29 cellular contexts compared by ENCODE assay signal in genomic region chr12:74599932-74600331, GRCh38.
"Had no signal": no experiment of that assay in that cellular context is flagged by ENCODE, and none has a peak within 500 bp of the region (broad histone marks: within the 10 kb centered on the region; RNA-seq: fewer than 3 reads in every experiment).

No MANE protein-coding gene starts in this region.

- DNase-seq: hippocampal formation; immature natural killer cell; kidney; left colon; left ventricle myocardium inferior; midbrain; mucosa of descending colon; naive thymus-derived CD4-positive, alpha-beta T cell; ovary; right lobe of liver; stimulated activated CD4-positive, alpha-beta T cell treated with anti-CD3 and anti-CD28 coated beads, Interleukin-1b, Interleukin-23, amount 100 ng/mL, for 48 hours; stimulated activated CD4-positive, alpha-beta T cell treated with anti-CD3 and anti-CD28 coated beads, Interleukin-2, amount 100 ng/mL, for 48 hours; stimulated activated CD4-positive, alpha-beta T cell treated with anti-CD3 and anti-CD28 coated beads, Interleukin-4, amount 100 ng/mL, for 4 hours; stimulated activated CD8-positive, alpha-beta memory T cell treated with anti-CD3 and anti-CD28 coated beads, Interleukin-4, amount 100 ng/mL, for 48 hours; stimulated activated naive CD4-positive, alpha-beta T cell treated with Interleukin-2 at 50 U/mL for 16 hours; stimulated activated naive CD8-positive, alpha-beta T cell treated with anti-CD3 and anti-CD28 coated beads, Interleukin-15, amount 100 ng/mL, for 72 hours; testis; thyroid gland; transverse colon; upper lobe of left lung had no signal

- H3K27ac Mint-ChIP-seq: immature natural killer cell; memory B cell; naive thymus-derived CD4-positive, alpha-beta T cell; natural killer cell treated with Interleukin-12 subunit alpha and Interleukin-12 subunit beta and Interleukin-15 and Interleukin-18, amount 100 ng/mL, for 72 hours; progenitor cell of endocrine pancreas; stimulated activated memory B cell treated with anti-CD40 and anti-IgM and Interleukin-4, amounts not matched to agents 10 μg/mL and 1 μg/mL and 100 μg/mL, for 72 hours; stimulated activated naive CD8-positive, alpha-beta T cell treated with anti-CD3 and anti-CD28 coated beads, Interleukin-15, amount 100 ng/mL, for 72 hours had no signal

- FAIRE-seq: islet of Langerhans, kidney had no signal

- H3K27me3 ChIP-seq: ovary, right atrium auricular region, right lobe of liver, testis, thyroid gland, transverse colon, upper lobe of left lung, vagina had no signal

- H3K27ac ChIP-seq: left ventricle myocardium inferior, ovary, right atrium auricular region, right lobe of liver, testis, thyroid gland, transverse colon, upper lobe of left lung, vagina had no signal

- H3K4me3 ChIP-seq: left ventricle myocardium inferior, lung, mucosa of descending colon, ovary, right atrium auricular region, right lobe of liver, smooth muscle cell, testis, thyroid gland, transverse colon, upper lobe of left lung, vagina had no signal

- H3K9me3 ChIP-seq: left ventricle myocardium inferior, mucosa of descending colon, ovary, right atrium auricular region, right lobe of liver, testis, thyroid gland, transverse colon, vagina had no signal

- H3K36me3 ChIP-seq: left ventricle myocardium inferior, ovary, right atrium auricular region, right lobe of liver, thyroid gland, transverse colon, upper lobe of left lung, vagina had no signal

- ATAC-seq: left colon; mucosa of descending colon; naive thymus-derived CD4-positive, alpha-beta T cell; right lobe of liver; stimulated activated memory B cell treated with anti-CD40 and anti-IgM and Interleukin-4, amounts not matched to agents 10 μg/mL and 1 μg/mL and 100 μg/mL, for 72 hours; stimulated activated naive CD8-positive, alpha-beta T cell treated with anti-CD3 and anti-CD28 coated beads, Interleukin-15, amount 100 ng/mL, for 72 hours had no signal

- H3K36me3 Mint-ChIP-seq: immature natural killer cell; memory B cell; natural killer cell treated with Interleukin-12 subunit alpha and Interleukin-12 subunit beta and Interleukin-15 and Interleukin-18, amount 100 ng/mL, for 72 hours; stimulated activated memory B cell treated with anti-CD40 and anti-IgM and Interleukin-4, amounts not matched to agents 10 μg/mL and 1 μg/mL and 100 μg/mL, for 72 hours had no signal

- H3K4me3 Mint-ChIP-seq: immature natural killer cell; memory B cell; naive thymus-derived CD4-positive, alpha-beta T cell; natural killer cell treated with Interleukin-12 subunit alpha and Interleukin-12 subunit beta and Interleukin-15 and Interleukin-18, amount 100 ng/mL, for 72 hours; stimulated activated memory B cell treated with anti-CD40 and anti-IgM and Interleukin-4, amounts not matched to agents 10 μg/mL and 1 μg/mL and 100 μg/mL, for 72 hours; stimulated activated naive CD8-positive, alpha-beta T cell treated with anti-CD3 and anti-CD28 coated beads, Interleukin-15, amount 100 ng/mL, for 72 hours had no signal

- H3K4me1 ChIP-seq: left ventricle myocardium inferior, right atrium auricular region, right lobe of liver, testis, thyroid gland, transverse colon, upper lobe of left lung, vagina had no signal

- H3K27me3 Mint-ChIP-seq: memory B cell; natural killer cell treated with Interleukin-12 subunit alpha and Interleukin-12 subunit beta and Interleukin-15 and Interleukin-18, amount 100 ng/mL, for 72 hours; progenitor cell of endocrine pancreas; stimulated activated memory B cell treated with anti-CD40 and anti-IgM and Interleukin-4, amounts not matched to agents 10 μg/mL and 1 μg/mL and 100 μg/mL, for 72 hours had no signal

- H3K4me1 Mint-ChIP-seq: immature natural killer cell; memory B cell; naive thymus-derived CD4-positive, alpha-beta T cell; stimulated activated memory B cell treated with anti-CD40 and anti-IgM and Interleukin-4, amounts not matched to agents 10 μg/mL and 1 μg/mL and 100 μg/mL, for 72 hours; stimulated activated naive CD8-positive, alpha-beta T cell treated with anti-CD3 and anti-CD28 coated beads, Interleukin-15, amount 100 ng/mL, for 72 hours had no signal

- H3K4me2 ChIP-seq: smooth muscle cell had no signal
